Comparison of ENCODE assay signal across 18 cellular contexts in the genomic region with DNA sequence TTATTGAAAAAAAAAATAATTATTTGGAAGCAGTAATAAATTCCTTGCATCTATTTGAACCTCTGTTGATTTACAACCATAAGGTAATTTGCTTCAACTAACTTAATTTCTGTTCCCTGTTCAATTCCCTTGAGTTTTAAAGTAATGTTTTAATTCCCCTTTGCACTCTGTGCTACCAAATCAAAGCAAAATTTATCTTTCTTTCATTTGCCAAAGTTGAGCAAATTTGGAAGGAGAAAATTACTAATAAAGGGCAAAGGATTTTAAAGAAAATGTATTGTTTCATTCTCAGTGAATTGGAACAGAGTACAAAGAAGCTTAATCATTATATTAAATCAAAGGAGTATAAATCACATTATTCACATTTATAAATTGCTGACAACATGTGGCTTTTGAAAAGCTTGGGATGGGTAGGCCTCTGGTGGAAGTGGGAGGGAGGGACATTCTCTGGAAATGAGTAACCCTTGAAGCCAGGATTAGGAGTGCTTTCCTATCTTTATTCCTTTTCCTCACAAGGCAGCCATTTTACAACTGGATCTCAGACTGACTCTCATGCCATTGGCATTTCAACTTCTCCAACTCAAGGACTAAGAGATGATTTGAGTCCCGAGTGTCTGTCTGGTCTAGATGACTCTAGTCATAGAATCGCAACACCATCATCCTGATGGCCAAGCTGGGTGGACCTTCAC.
A peak's percentile ranks its signal among the peaks of the same experiment; 100 is the strongest.
DNase-seq lines count a peak whose midpoint lies in the region; ATAC-seq, FAIRE-seq and TF ChIP-seq lines count a peak whose summit lies in the region.
"Had no signal": no experiment of that assay in that cellular context is flagged by ENCODE, and none has a peak within 500 bp of the region (broad histone marks: within the 10 kb centered on the region; RNA-seq: fewer than 3 reads in every experiment).

No MANE protein-coding gene starts in this region.

- ATAC-seq in GM21526 (IDR thresholded peaks at IDR 0.05; ENCODE audit: low FRiP score, unreplicated experiment) = no peak

- H3K36me3 ChIP-seq in astrocyte (ENCODE audit: insufficient read depth, low read length) (no peaks in the 10 kb centered on the region), hepatocyte (replicated peaks; ENCODE audit: insufficient read depth, low read depth) (no peaks in the 10 kb centered on the region)
- H3K36me3 ChIP-seq: left ventricle myocardium inferior, SJSA1, suprapubic skin, WERI-Rb-1 had no signal

- H3K9me2 ChIP-seq in hepatocyte (replicated peaks; ENCODE audit: insufficient read depth) = no peaks in the 10 kb centered on the region

- H3K4me3 Mint-ChIP-seq in HFFc6 (peak overlapping the region; percentile 55), astrocyte (ENCODE audit: unreplicated experiment) (no peak overlapping the region)
- H3K4me3 Mint-ChIP-seq in activated CD4-positive, alpha-beta T cell treated with anti-CD3 and anti-CD28 coated beads, Interleukin-2, amount 10 ng/mL, durations not matched to agents 7 days and 5 days = no peak overlapping the region
- H3K4me3 Mint-ChIP-seq: activated naive CD8-positive, alpha-beta T cell treated with anti-CD3 and anti-CD28 coated beads for 36 hours; neural crest cell had no signal

- H3K27ac ChIP-seq in astrocyte (ENCODE audit: low read depth, low read length) = peak overlapping the region; percentile 36
- H3K27ac ChIP-seq in hepatocyte = peak overlapping the region; percentile 31
- H3K27ac ChIP-seq: KMS-11, left ventricle myocardium inferior, SJSA1, suprapubic skin, WERI-Rb-1 had no signal

- H3K27me3 ChIP-seq in astrocyte (ENCODE audit: insufficient read depth, low read length) = no peaks in the 10 kb centered on the region
- no peaks in the 10 kb centered on the region for H3K27me3 ChIP-seq in hepatocyte
- H3K27me3 ChIP-seq: SJSA1, suprapubic skin had no signal

- H3K9me3 ChIP-seq in astrocyte (ENCODE audit: insufficient read depth, low read depth, low read length) (no peaks in the 10 kb centered on the region), hepatocyte (ENCODE audit: low read depth) (no peaks in the 10 kb centered on the region)
- H3K9me3 ChIP-seq: left ventricle myocardium inferior, suprapubic skin had no signal

- peaks cover 20% of the 10 kb centered on the region for H3K4me1 ChIP-seq in astrocyte (ENCODE audit: insufficient read depth, low read length)
- peaks cover 5% of the 10 kb centered on the region for H3K4me1 ChIP-seq in hepatocyte (ENCODE audit: insufficient read depth)
- H3K4me1 ChIP-seq: suprapubic skin had no signal

- H3K27ac Mint-ChIP-seq in HFFc6 = peak overlapping the region; percentile 92
- H3K27ac Mint-ChIP-seq in astrocyte (ENCODE audit: unreplicated experiment) = peak overlapping the region; percentile 97
- no peak overlapping the region for H3K27ac Mint-ChIP-seq in activated CD4-positive, alpha-beta T cell treated with anti-CD3 and anti-CD28 coated beads, Interleukin-2, amount 10 ng/mL, durations not matched to agents 7 days and 5 days
- H3K27ac Mint-ChIP-seq: activated naive CD8-positive, alpha-beta T cell treated with anti-CD3 and anti-CD28 coated beads for 36 hours had no signal

- no peaks in the 10 kb centered on the region for H4K20me1 ChIP-seq in astrocyte (ENCODE audit: insufficient read depth, low read length)
- no peaks in the 10 kb centered on the region for H4K20me1 ChIP-seq in hepatocyte (ENCODE audit: insufficient read depth, poor library complexity, severe bottlenecking)

- peak; percentile 34 for TF ChIP-seq CTCF in HFFc6 (IDR thresholded peaks at IDR 0.05)
- no peak for TF ChIP-seq CTCF in astrocyte (IDR thresholded peaks at IDR 0.05; ENCODE audit: insufficient read depth, low read depth, low read length)
- TF ChIP-seq CTCF in hepatocyte (IDR thresholded peaks at IDR 0.05; ENCODE audit: poor library complexity) = no peak

- no peak overlapping the region for H3K9ac ChIP-seq in astrocyte (ENCODE audit: low read length)
- H3K9ac ChIP-seq: KMS-11 had no signal

- H3K9me3 Mint-ChIP-seq in HFFc6 = no peaks in the 10 kb centered on the region
- peaks cover 1% of the 10 kb centered on the region for H3K9me3 Mint-ChIP-seq in astrocyte (ENCODE audit: unreplicated experiment)
- H3K9me3 Mint-ChIP-seq in activated CD4-positive, alpha-beta T cell treated with anti-CD3 and anti-CD28 coated beads, Interleukin-2, amount 10 ng/mL, durations not matched to agents 7 days and 5 days = no peaks in the 10 kb centered on the region
- H3K9me3 Mint-ChIP-seq: activated naive CD8-positive, alpha-beta T cell treated with anti-CD3 and anti-CD28 coated beads for 36 hours; neural crest cell had no signal

- 89% methylated on average over 2 of the region's 2 CpGs for WGBS in hepatocyte (ENCODE audit: low lambda C conversion rate, missing lambda C conversion rate)

- POLR2A ChIA-PET in activated CD4-positive, alpha-beta T cell treated with anti-CD3 and anti-CD28 coated beads, Interleukin-2, amount 10 ng/mL, durations not matched to agents 7 days and 5 days (lab: Charles Lee) = no interaction called here

- DNase-seq in HFFc6 = peak; percentile 92
- DNase-seq in astrocyte (ENCODE audit: low read depth) = peak; percentile 92
- peak; percentile 29 for DNase-seq in hepatocyte (ENCODE audit: low spot score)
- no peak for DNase-seq in activated CD4-positive, alpha-beta T cell treated with anti-CD3 and anti-CD28 coated beads, Interleukin-2, amount 10 ng/mL, durations not matched to agents 7 days and 5 days
- no peak for DNase-seq in COLO668 (lab: John Stamatoyannopoulos, UW; ENCODE audit: unreplicated experiment)
- DNase-seq in stimulated activated CD4-positive, alpha-beta T cell treated with anti-CD3 and anti-CD28 coated beads, Interleukin-4, amount 100 ng/mL, for 24 hours = no peak
- DNase-seq: activated CD8-positive, alpha-beta memory T cell treated with anti-CD3 and anti-CD28 coated beads, Interleukin-2, amount 50 U/mL, for 48 hours; activated naive CD8-positive, alpha-beta T cell treated with anti-CD3 and anti-CD28 coated beads for 36 hours; glutamatergic neuron; left ventricle myocardium inferior; NCI-H1694 treated with DMSO at 0.1 percent for 48 hours; NCI-H524 treated with DMSO at 0.1 percent for 48 hours; WERI-Rb-1 had no signal

- H3K36me3 Mint-ChIP-seq in HFFc6 (ENCODE audit: low read depth) (no peaks in the 10 kb centered on the region), astrocyte (ENCODE audit: low read depth, unreplicated experiment) (no peaks in the 10 kb centered on the region)
- no peaks in the 10 kb centered on the region for H3K36me3 Mint-ChIP-seq in activated CD4-positive, alpha-beta T cell treated with anti-CD3 and anti-CD28 coated beads, Interleukin-2, amount 10 ng/mL, durations not matched to agents 7 days and 5 days (ENCODE audit: low read depth)
- H3K36me3 Mint-ChIP-seq: activated naive CD8-positive, alpha-beta T cell treated with anti-CD3 and anti-CD28 coated beads for 36 hours had no signal

- CTCF ChIA-PET in activated CD4-positive, alpha-beta T cell treated with anti-CD3 and anti-CD28 coated beads, Interleukin-2, amount 10 ng/mL, durations not matched to agents 7 days and 5 days (lab: Charles Lee) = interaction anchor here (1.0 kb wide), 1 partner anchor 18 kb away, joined by 3 read pairs; no protein-coding TSS in a partner anchor

- H3K4me3 ChIP-seq in astrocyte (ENCODE audit: insufficient read depth, low read depth, low read length) = no peak overlapping the region
- no peak overlapping the region for H3K4me3 ChIP-seq in hepatocyte
- H3K4me3 ChIP-seq: left ventricle myocardium inferior, SJSA1, suprapubic skin had no signal

- peaks cover 40% of the 10 kb centered on the region for H3K4me1 Mint-ChIP-seq in HFFc6 (ENCODE audit: low read depth)
- H3K4me1 Mint-ChIP-seq in astrocyte (ENCODE audit: low read depth, unreplicated experiment) = peaks cover 16% of the 10 kb centered on the region
- no peaks in the 10 kb centered on the region for H3K4me1 Mint-ChIP-seq in activated CD4-positive, alpha-beta T cell treated with anti-CD3 and anti-CD28 coated beads, Interleukin-2, amount 10 ng/mL, durations not matched to agents 7 days and 5 days
- H3K4me1 Mint-ChIP-seq: activated naive CD8-positive, alpha-beta T cell treated with anti-CD3 and anti-CD28 coated beads for 36 hours; neural crest cell had no signal

- H3K27me3 Mint-ChIP-seq in HFFc6 (ENCODE audit: insufficient read depth) (no peaks in the 10 kb centered on the region), astrocyte (ENCODE audit: low read depth, unreplicated experiment) (no peaks in the 10 kb centered on the region)
- H3K27me3 Mint-ChIP-seq in activated CD4-positive, alpha-beta T cell treated with anti-CD3 and anti-CD28 coated beads, Interleukin-2, amount 10 ng/mL, durations not matched to agents 7 days and 5 days = no peaks in the 10 kb centered on the region

- H3K4me2 ChIP-seq in astrocyte (ENCODE audit: low read length) (no peak overlapping the region), hepatocyte (no peak overlapping the region)
- H3K4me2 ChIP-seq: KMS-11 had no signal

- FAIRE-seq in astrocyte (lab: Jason Lieb, UNC) = peak; percentile 20

- H3K79me2 ChIP-seq in astrocyte (ENCODE audit: insufficient read depth, low read length) = no peaks in the 10 kb centered on the region
- no peaks in the 10 kb centered on the region for H3K79me2 ChIP-seq in hepatocyte

- peak overlapping the region; percentile 69 for H2AFZ ChIP-seq in astrocyte (ENCODE audit: low read depth, low read length)
- H2AFZ ChIP-seq in hepatocyte = peak overlapping the region; percentile 6

Comparison
In these comparisons a context has a peak if more than half of its experiments do, and no peak if none do; other contexts are left out.
1. DNase-seq: peak in HFFc6 (single experiment), astrocyte (single experiment) and hepatocyte (single experiment); none in activated CD4-positive, alpha-beta T cell treated with anti-CD3 and anti-CD28 coated beads, Interleukin-2, amount 10 ng/mL, durations not matched to agents 7 days and 5 days (single experiment), COLO668 (single experiment) and stimulated activated CD4-positive, alpha-beta T cell treated with anti-CD3 and anti-CD28 coated beads, Interleukin-4, amount 100 ng/mL, for 24 hours (single experiment).